16 cellular contexts compared by ENCODE assay signal in genomic region chr13:20708216-20708615, GRCh38. TPM values are rescaled to one million over a fixed set of nuclear protein-coding genes. Genes with fewer than 3 reads are reported as not detected.
DNase-seq lines count a peak whose midpoint lies in the region; ATAC-seq and TF ChIP-seq lines count a peak whose summit lies in the region.
"Had no signal": no experiment of that assay in that cellular context is flagged by ENCODE, and none has a peak within 500 bp of the region (broad histone marks: within the 10 kb centered on the region; RNA-seq: fewer than 3 reads in every experiment).

No MANE protein-coding gene starts in this region.

- dilution Hi-C loops in IMR-90 (cut with HindIII; ENCODE audit: low sequenced_read_pairs, unreplicated experiment), result no loop called here

- H3K4me2 ChIP-seq in IMR-90 (ENCODE audit: low read depth, low read length) (no peak overlapping the region), mesenchymal stem cell (ENCODE audit: low read length, poor library complexity, severe bottlenecking) (no peak overlapping the region)

- in situ Hi-C loops in IMR-90 (cut with MboI; ENCODE audit: low sequenced_read_pairs), result loop anchor here (5.0 to 25.0 kb wide), 3 partner anchors 119 to 521 kb away; partner anchors contain the start of gene GJB2

- intact Hi-C loops in IMR-90 (cut with micrococcal nuclease), result no loop called here

- no peak overlapping the region for H2BK20ac ChIP-seq in IMR-90 (ENCODE audit: low read depth, low read length)

- H2AK5ac ChIP-seq in IMR-90 (ENCODE audit: low read depth, low read length) (0 out of 2 replicates have a peak overlapping the region, but pooled peaks have one; percentile 15), mesenchymal stem cell (ENCODE audit: low read length, severe bottlenecking) (no peak overlapping the region)

- H2BK12ac ChIP-seq in mesenchymal stem cell (ENCODE audit: low read length in 2 of 2), result no peak overlapping the region

- H3K79me1 ChIP-seq in IMR-90 (ENCODE audit: low read depth in 1 of 2, low read length in 2 of 2), result no peaks in the 10 kb centered on the region
- no peaks in the 10 kb centered on the region for H3K79me1 ChIP-seq in mesenchymal stem cell (replicated peaks; ENCODE audit: low read length, poor library complexity, severe bottlenecking)

- no peak overlapping the region for H2BK5ac ChIP-seq in IMR-90 (ENCODE audit: low read depth, low read length, poor library complexity, severe bottlenecking)
- no peak overlapping the region for H2BK5ac ChIP-seq in mesenchymal stem cell (ENCODE audit: low read depth, low read length, poor library complexity, severe bottlenecking)

- H4K91ac ChIP-seq in IMR-90 (ENCODE audit: insufficient read depth, low read depth, low read length) (no peak overlapping the region), mesenchymal stem cell (ENCODE audit: low read length) (no peak overlapping the region)

- DNase-seq in IMR-90, result no peak
- no peak for DNase-seq in chondrocyte (ENCODE audit: low spot score)
- DNase-seq in mesenchymal stem cell, result no peak
- no peak for DNase-seq in thoracic aorta (ENCODE audit: low spot score)
- DNase-seq in medulla oblongata (ENCODE audit: extremely low spot score), result no peak
- DNase-seq in activated T-cell treated with anti-CD3 and anti-CD28 coated beads, Interleukin-2, amount 50 U/mL, for 1 hour, result no peak
- DNase-seq in islet precursor cell, result no peak
- DNase-seq: Caco-2; CD4-positive, CD25-positive, alpha-beta regulatory T cell; DMS153; H9; NCI-H187; NCI-H524 treated with DMSO at 0.1 percent for 48 hours; Peyer's patch; SHP77 had no signal

- H3K4me1 Mint-ChIP-seq in chondrocyte (ENCODE audit: low read depth), result peaks cover 33% of the 10 kb centered on the region

- H4K8ac ChIP-seq in IMR-90 (ENCODE audit: low read depth in 2 of 2, low read length in 2 of 2) (no peak overlapping the region), mesenchymal stem cell (ENCODE audit: low read length) (no peak overlapping the region)

- no peak overlapping the region for H4K5ac ChIP-seq in IMR-90 (ENCODE audit: low read depth, low read length)

- no peak for ATAC-seq in IMR-90 (ENCODE audit: low read depth)
- ATAC-seq in thoracic aorta (ENCODE audit: insufficient number of reproducible peaks, low FRiP score, low read depth), result no peak

- no peak for TF ChIP-seq RAD21 in IMR-90 (IDR thresholded peaks at IDR 0.05; ENCODE audit: low read length)

- no peak overlapping the region for H2BK15ac ChIP-seq in IMR-90 (ENCODE audit: low read depth, low read length)
- H2BK15ac ChIP-seq in mesenchymal stem cell (ENCODE audit: low read depth, poor library complexity, severe bottlenecking), result no peak overlapping the region

- H3K23ac ChIP-seq in IMR-90 (ENCODE audit: low read depth, low read length) (no peak overlapping the region), mesenchymal stem cell (ENCODE audit: low read length in 2 of 2) (no peak overlapping the region)

- H3K27me3 ChIP-seq in IMR-90 (ENCODE audit: control insufficient read depth, insufficient read depth, low read length), result peaks cover 2% of the 10 kb centered on the region
- H3K27me3 ChIP-seq in mesenchymal stem cell (ENCODE audit: control insufficient read depth in 1 of 2, insufficient read depth in 1 of 2, low read length in 2 of 2), result peaks cover 0 to 5% of the 10 kb centered on the region in 2 experiments
- H3K27me3 ChIP-seq in thoracic aorta (replicated peaks; ENCODE audit: insufficient read depth), result no peaks in the 10 kb centered on the region
- H3K27me3 ChIP-seq: Peyer's patch had no signal

- H3K9me3 ChIP-seq in IMR-90 (ENCODE audit: control insufficient read depth, insufficient read depth, low read length), result no peaks in the 10 kb centered on the region
- H3K9me3 ChIP-seq in mesenchymal stem cell (ENCODE audit: control insufficient read depth, low read length), result no peaks in the 10 kb centered on the region
- no peaks in the 10 kb centered on the region for H3K9me3 ChIP-seq in thoracic aorta
- H3K9me3 ChIP-seq: Caco-2, Peyer's patch had no signal

- WGBS in IMR-90 (ENCODE audit: extremely low coverage in 2 of 2, insufficient read length in 1 of 2), 2 experiments, result 83% methylated on average over 1 of the region's 2 CpGs; no CpG with 5 or more reads in 1 of the 2 experiments
- WGBS in mesenchymal stem cell, result 91% methylated on average over 2 of the region's 2 CpGs

- no peaks in the 10 kb centered on the region for H4K20me1 ChIP-seq in IMR-90 (ENCODE audit: insufficient read depth, low read length)

- TF ChIP-seq CTCF in IMR-90 (conservative IDR thresholded peaks at IDR 0.05; ENCODE audit: low read depth, low read length) (no peak), chondrocyte (IDR thresholded peaks at IDR 0.05) (no peak), thoracic aorta (IDR thresholded peaks at IDR 0.05) (no peak)

- H3K14ac ChIP-seq in IMR-90 (replicated peaks; ENCODE audit: low read depth, low read length) (no peak overlapping the region), mesenchymal stem cell (ENCODE audit: low read length in 2 of 2) (no peak overlapping the region)

- H3K27ac ChIP-seq in IMR-90 (ENCODE audit: insufficient read depth, low read length) (no peak overlapping the region), mesenchymal stem cell (ENCODE audit: low read length, poor library complexity, severe bottlenecking) (no peak overlapping the region), thoracic aorta (peak overlapping the region; percentile 35 to 61)
- H3K27ac ChIP-seq: Peyer's patch had no signal

- TF ChIP-seq POLR2A in IMR-90 (IDR thresholded peaks at IDR 0.05; ENCODE audit: low read depth, low read length), result no peak

- no peak overlapping the region for H3K9ac ChIP-seq in IMR-90 (ENCODE audit: low read depth, low read length)
- H3K9ac ChIP-seq in mesenchymal stem cell (ENCODE audit: low read length), result peak overlapping the region; percentile 68

- H3K4me3 Mint-ChIP-seq in chondrocyte (ENCODE audit: unreplicated experiment), result no peak overlapping the region
- H3K4me3 Mint-ChIP-seq: B cell, H9 had no signal

- H3K4me1 ChIP-seq in IMR-90 (ENCODE audit: control insufficient read depth, insufficient read depth, low read length) (no peaks in the 10 kb centered on the region), mesenchymal stem cell (ENCODE audit: control insufficient read depth, insufficient read depth, low read depth, low read length) (peaks cover 9% of the 10 kb centered on the region), thoracic aorta (ENCODE audit: control insufficient read depth in 1 of 2, low read depth in 2 of 2) (peaks cover 8 to 39% of the 10 kb centered on the region in 2 donors)

- H3K36me3 ChIP-seq in IMR-90 (ENCODE audit: control insufficient read depth, insufficient read depth, low read length), result no peaks in the 10 kb centered on the region
- no peaks in the 10 kb centered on the region for H3K36me3 ChIP-seq in mesenchymal stem cell (ENCODE audit: control insufficient read depth in 1 of 2, insufficient read depth in 2 of 2, low read depth in 1 of 2, low read length in 2 of 2)
- no peaks in the 10 kb centered on the region for H3K36me3 ChIP-seq in thoracic aorta
- H3K36me3 ChIP-seq: Peyer's patch had no signal

- H3K18ac ChIP-seq in IMR-90 (ENCODE audit: low read depth, low read length), result no peak overlapping the region
- H3K18ac ChIP-seq in mesenchymal stem cell (ENCODE audit: low read depth in 1 of 2, low read length in 2 of 2), result no peak overlapping the region

- no peaks in the 10 kb centered on the region for H3K27me3 Mint-ChIP-seq in chondrocyte (ENCODE audit: low read depth)

- POLR2A ChIA-PET in IMR-90 (lab: Charles Lee; ENCODE audit: unreplicated experiment), result interaction anchor here (0.7 kb wide), 1 partner anchor 16 kb away, joined by 6 read pairs; no protein-coding TSS in a partner anchor

- H3K27ac Mint-ChIP-seq in chondrocyte (ENCODE audit: unreplicated experiment), result peak overlapping the region; percentile 51
- H3K27ac Mint-ChIP-seq: B cell, H9 had no signal

- H2BK120ac ChIP-seq in IMR-90 (ENCODE audit: low read depth, low read length), result no peak overlapping the region
- H2BK120ac ChIP-seq in mesenchymal stem cell (ENCODE audit: low read depth, low read length), result no peak overlapping the region

- no peaks in the 10 kb centered on the region for H3K36me3 Mint-ChIP-seq in chondrocyte (ENCODE audit: low read depth)
- H3K36me3 Mint-ChIP-seq: CD4-positive, CD25-positive, alpha-beta regulatory T cell had no signal

- H3K9me1 ChIP-seq in IMR-90 (ENCODE audit: insufficient read depth, low read length), result 0 out of 2 replicates have a peak, but pooled peaks cover 4% of the 10 kb centered on the region

- H2AK9ac ChIP-seq in IMR-90 (replicated peaks; ENCODE audit: low read depth, low read length, poor library complexity), result no peak overlapping the region

- H3K4me3 ChIP-seq in IMR-90 (ENCODE audit: insufficient read depth, low read depth, low read length), result no peak overlapping the region
- H3K4me3 ChIP-seq in mesenchymal stem cell (ENCODE audit: insufficient read depth in 1 of 2, low read depth in 1 of 2, low read length in 2 of 2), result no peak overlapping the region
- no peak overlapping the region for H3K4me3 ChIP-seq in thoracic aorta
- H3K4me3 ChIP-seq: Peyer's patch had no signal

- H3K9me3 Mint-ChIP-seq in chondrocyte (ENCODE audit: low read depth), result no peaks in the 10 kb centered on the region

- BruUV-seq in IMR-90 (replicated peaks; lab: Mats Ljungman, UMichigan), result no TSS peak

- CTCF ChIA-PET in IMR-90 (lab: Yijun Ruan, JAX), result interaction anchor here (0.6 kb wide), 1 partner anchor 78 kb away, joined by 3 read pairs; no protein-coding TSS in a partner anchor

- no peak overlapping the region for H3K4ac ChIP-seq in IMR-90 (ENCODE audit: low read depth, low read length)
- no peak overlapping the region for H3K4ac ChIP-seq in mesenchymal stem cell (ENCODE audit: low read depth in 1 of 2, low read length in 2 of 2)

- H2AFZ ChIP-seq in IMR-90 (replicated peaks; ENCODE audit: low read length, poor library complexity) (no peak overlapping the region), mesenchymal stem cell (ENCODE audit: low read depth, low read length) (no peak overlapping the region)

- no peak overlapping the region for H3K56ac ChIP-seq in IMR-90 (ENCODE audit: extremely low read depth, insufficient read depth, low read length)

TF ChIP-seq in IMR-90, 13 proteins besides CTCF, POLR2A, EP300 and RAD21 (continues in another document):
- TF ChIP-seq MAZ (IDR thresholded peaks at IDR 0.05; ENCODE audit: borderline replicate concordance, low read depth, low read length), result no peak
- no peak for TF ChIP-seq RCOR1 (IDR thresholded peaks at IDR 0.05; ENCODE audit: insufficient replicate concordance, low read length)
- TF ChIP-seq CEBPB (IDR thresholded peaks at IDR 0.05; ENCODE audit: low read depth, low read length), result no peak
- no peak for TF ChIP-seq BHLHE40 (IDR thresholded peaks at IDR 0.05; ENCODE audit: low read depth, low read length)
- no peak for TF ChIP-seq FOS (IDR thresholded peaks at IDR 0.05; ENCODE audit: low read depth, low read length)

RNA-seq across cellular contexts. Expression of gene IL17D, which starts 4.7 kb away (rescaled TPM):
- total RNA-seq in IMR-90 (2012; rRNA removed), result 0.56 and 0.72 TPM in 2 replicates
- 1.2 and 1.4 TPM in 2 replicates for polyA plus RNA-seq in IMR-90 (2012; rRNA removed)
- polyA plus RNA-seq in IMR-90 (2012; cell fraction: cytosol; rRNA removed), result 0.89 and 1.9 TPM in 2 replicates
- 1.4 TPM in 2 replicates for polyA plus RNA-seq in IMR-90 (2012; cell fraction: nucleus; rRNA removed; ENCODE audit: low replicate concordance)
- total RNA-seq in chondrocyte, result 6.0 to 12.3 TPM (median 12.1 TPM) in 3 replicates
- polyA plus RNA-seq in mesenchymal stem cell (2013, experiment 1 of 2), result 0.62 TPM
- polyA plus RNA-seq in mesenchymal stem cell (2013, experiment 2 of 2), result 0.53 TPM
- total RNA-seq in thoracic aorta, result 10 to 100 TPM in 1 of 2 donors, 1 to 10 TPM in 1; 6.6 to 10.3 TPM
- total RNA-seq: B cell; CD4-positive, CD25-positive, alpha-beta regulatory T cell had no signal

Comparison
In these comparisons a context has a peak if more than half of its experiments do, and no peak if none do; other contexts are left out.
1. H3K27ac ChIP-seq: peak in thoracic aorta (2 of 2); none in IMR-90 (single experiment) and mesenchymal stem cell (single experiment).